ENCODE assay signal across 18 cellular contexts in the genomic region with DNA sequence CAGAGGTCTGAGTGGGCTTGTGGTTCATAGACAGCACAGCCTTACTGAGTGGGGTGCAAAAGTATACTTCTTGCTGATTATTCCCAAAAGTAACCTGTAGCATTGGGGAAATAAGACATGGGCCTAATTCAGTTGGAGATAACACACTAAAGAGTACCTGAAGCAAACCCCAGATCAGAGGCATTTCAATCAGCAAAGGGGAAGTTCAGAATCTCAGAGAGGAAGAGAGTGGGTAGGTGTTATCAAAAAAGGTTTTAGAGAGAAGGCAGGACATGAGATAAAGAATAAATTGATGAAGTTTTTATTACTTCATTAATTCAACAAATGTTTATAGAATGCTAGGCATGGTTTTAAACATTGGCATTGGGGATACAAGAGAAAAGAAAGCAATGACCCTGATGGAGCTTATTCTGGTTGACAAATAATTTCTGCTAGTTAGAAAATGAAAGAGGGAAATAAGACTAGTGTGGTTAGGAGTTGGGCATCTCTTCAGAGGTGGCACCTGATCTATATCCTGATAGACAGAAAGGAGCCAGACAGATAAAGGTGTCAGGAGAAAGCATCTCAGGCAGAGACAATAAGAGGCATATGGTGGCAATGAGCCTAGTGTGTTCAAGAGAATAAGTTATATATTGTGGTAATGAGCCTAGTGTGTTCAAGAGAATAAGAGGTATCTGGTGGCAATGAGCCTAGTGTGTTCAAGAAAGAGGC.
"Had no signal": no experiment of that assay in that cellular context is flagged by ENCODE, and none has a peak within 500 bp of the region (broad histone marks: within the 10 kb centered on the region; RNA-seq: fewer than 3 reads in every experiment).

No MANE protein-coding gene starts in this region.

- ATAC-seq: heart left ventricle, left colon, mucosa of descending colon had no signal

- H3K27me3 Mint-ChIP-seq: activated naive CD8-positive, alpha-beta T cell; stimulated activated naive CD8-positive, alpha-beta T cell treated with anti-CD3 and anti-CD28 coated beads, Interleukin-15, Interleukin-2, amounts not matched to agents 100 ng/mL and 50 ng/mL, for 24 hours had no signal

- H3K27ac Mint-ChIP-seq: activated naive CD8-positive, alpha-beta T cell; stimulated activated naive CD8-positive, alpha-beta T cell treated with anti-CD3 and anti-CD28 coated beads, Interleukin-15, Interleukin-2, amounts not matched to agents 100 ng/mL and 50 ng/mL, for 24 hours had no signal

- H3K9me3 Mint-ChIP-seq: stimulated activated naive CD8-positive, alpha-beta T cell treated with anti-CD3 and anti-CD28 coated beads, Interleukin-15, Interleukin-2, amounts not matched to agents 100 ng/mL and 50 ng/mL, for 24 hours had no signal

- H3K36me3 ChIP-seq: heart left ventricle, sigmoid colon, tibial artery, WERI-Rb-1 had no signal

- H3K9me3 ChIP-seq: heart left ventricle, mucosa of descending colon, sigmoid colon, tibial artery had no signal

- H3K4me3 ChIP-seq: heart left ventricle, mucosa of descending colon, sigmoid colon, smooth muscle cell, tibial artery had no signal

- H3K36me3 Mint-ChIP-seq: activated naive CD8-positive, alpha-beta T cell had no signal

- H3K4me3 Mint-ChIP-seq: activated naive CD8-positive, alpha-beta T cell; stimulated activated naive CD8-positive, alpha-beta T cell treated with anti-CD3 and anti-CD28 coated beads, Interleukin-15, Interleukin-2, amounts not matched to agents 100 ng/mL and 50 ng/mL, for 24 hours had no signal

- H3K4me1 ChIP-seq: heart left ventricle, sigmoid colon, tibial artery had no signal

- DNase-seq: activated CD4-positive, alpha-beta T cell treated with anti-CD3 and anti-CD28 coated beads for 1 hour; activated naive CD4-positive, alpha-beta T cell; activated T-cell treated with anti-CD3 and anti-CD28 coated beads, Interleukin-2, amount 50 U/mL, for 1 hour; cerebellar nuclear complex; cortex of kidney; heart left ventricle; left colon; mesenchymal stem cell; mucosa of descending colon; sigmoid colon; stimulated activated CD4-positive, alpha-beta T cell treated with anti-CD3 and anti-CD28 coated beads, Interleukin-15, amount 100 ng/mL, for 24 hours; stimulated activated CD4-positive, alpha-beta T cell treated with anti-CD3 and anti-CD28 coated beads, Interleukin-2, amount 100 ng/mL, for 48 hours; stimulated activated CD8-positive, alpha-beta memory T cell treated with anti-CD3 and anti-CD28 coated beads, Interleukin-4, amount 100 ng/mL, for 48 hours; tibial artery; WERI-Rb-1 had no signal

- H3K27ac ChIP-seq: heart left ventricle, sigmoid colon, tibial artery, WERI-Rb-1 had no signal

- H3K27me3 ChIP-seq: heart left ventricle, sigmoid colon, tibial artery had no signal
